ENCODE assay signal across 9 cellular contexts in the genomic region with DNA sequence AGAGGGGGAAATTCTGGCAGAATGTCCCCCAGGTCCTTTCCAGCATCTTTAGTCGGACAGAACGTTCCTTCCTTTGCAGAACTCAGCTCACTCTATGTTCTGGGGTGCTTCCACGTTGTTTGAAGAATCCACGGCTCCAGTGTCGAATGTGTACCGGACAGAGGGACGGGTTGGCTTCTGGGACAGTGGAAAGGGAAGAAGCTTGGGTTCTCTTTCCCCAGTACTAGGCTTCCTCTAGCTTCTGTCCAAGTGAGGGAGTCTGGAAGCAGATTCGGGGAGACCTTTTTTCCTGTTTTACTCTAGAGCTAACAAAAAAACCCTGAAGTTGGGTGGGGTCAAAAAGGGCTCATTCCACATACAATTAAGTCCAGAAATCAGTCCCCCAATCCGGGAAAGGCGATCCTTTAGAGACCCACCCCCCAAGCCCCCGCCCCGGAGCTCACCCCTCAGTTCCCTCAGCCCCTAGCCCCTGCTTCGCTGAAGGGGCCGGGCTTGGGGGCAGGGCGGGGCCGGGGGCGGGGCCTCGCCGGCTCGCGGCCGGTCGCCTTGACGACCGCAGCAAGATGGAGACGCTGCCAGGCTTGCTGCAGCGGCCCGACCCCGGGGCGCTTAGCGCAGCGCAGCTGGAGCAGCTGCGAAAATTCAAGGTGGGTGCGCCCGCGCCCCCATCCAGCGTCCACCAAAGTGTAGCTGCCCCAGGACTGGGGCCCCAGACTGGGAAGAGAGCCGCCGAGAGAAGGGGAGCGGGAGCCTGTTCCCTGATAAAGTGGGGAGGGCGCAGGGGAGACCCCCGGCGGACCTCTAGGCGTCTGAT. TPM values are rescaled to one million over a fixed set of nuclear protein-coding genes. Genes with fewer than 3 reads are reported as not detected.
A peak's percentile ranks its signal among the peaks of the same experiment; 100 is the strongest.
DNase-seq lines count a peak whose midpoint lies in the region; ATAC-seq and TF ChIP-seq lines count a peak whose summit lies in the region.
"Had no signal": no experiment of that assay in that cellular context is flagged by ENCODE, and none has a peak within 500 bp of the region (broad histone marks: within the 10 kb centered on the region; RNA-seq: fewer than 3 reads in every experiment).

A gene with protein sequence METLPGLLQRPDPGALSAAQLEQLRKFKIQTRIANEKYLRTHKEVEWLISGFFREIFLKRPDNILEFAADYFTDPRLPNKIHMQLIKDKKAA (plus strand): TSS at position 549 of the 814 bp plus-strand sequence. CDS start 15 bp downstream, at position 564.

- no peak for TF ChIP-seq POLR2A in sigmoid colon (IDR thresholded peaks at IDR 0.05)

- no peaks in the 10 kb centered on the region for H3K36me3 Mint-ChIP-seq in activated naive CD4-positive, alpha-beta T cell treated with anti-CD3 and anti-CD28 coated beads, Interleukin-2, amount 10 ng/mL, durations not matched to agents 7 days and 5 days

- CTCF ChIA-PET in BJ (lab: Yijun Ruan, JAX) = interaction anchor here (0.5 to 1.4 kb wide), 5 partner anchors 10 to 127 kb away, joined by 3 to 7 read pairs (median 3); no protein-coding TSS in a partner anchor
- CTCF ChIA-PET in activated naive CD4-positive, alpha-beta T cell treated with anti-CD3 and anti-CD28 coated beads, Interleukin-2, amount 10 ng/mL, durations not matched to agents 7 days and 5 days (lab: Charles Lee) = interaction anchor here (0.7 to 1.4 kb wide), 3 partner anchors 13 to 125 kb away, joined by 3 to 9 read pairs (median 3); no protein-coding TSS in a partner anchor

- H3K27ac ChIP-seq in right atrium auricular region (peak within 1 kb of the TSS; percentile 75), sigmoid colon (peak within 1 kb of the TSS; percentile 79 to 88 (median 86))

- 4 to 9% methylated on average over 44 of the region's 44 CpGs for WGBS in sigmoid colon, 2 donors

- peaks cover 94% of the 10 kb centered on the region for H3K27me3 Mint-ChIP-seq in activated naive CD4-positive, alpha-beta T cell treated with anti-CD3 and anti-CD28 coated beads, Interleukin-2, amount 10 ng/mL, durations not matched to agents 7 days and 5 days

- H3K4me3 ChIP-seq in BJ (ENCODE audit: low read depth, low read length) (peak within 1 kb of the TSS; percentile 33), right atrium auricular region (peak within 1 kb of the TSS; percentile 38 to 57), sigmoid colon (peak within 1 kb of the TSS; percentile 36 to 59 (median 52))

- peaks cover 0 to 50% of the 10 kb centered on the region in 2 donors for H3K4me1 ChIP-seq in right atrium auricular region
- H3K4me1 ChIP-seq in sigmoid colon = peaks cover 0 to 42% (median 34%) of the 10 kb centered on the region in 4 donors

- intact Hi-C loops in sigmoid colon (cut with DNase I) = no loop called here

- H3K9me3 Mint-ChIP-seq in activated naive CD4-positive, alpha-beta T cell treated with anti-CD3 and anti-CD28 coated beads, Interleukin-2, amount 10 ng/mL, durations not matched to agents 7 days and 5 days = no peaks in the 10 kb centered on the region

- H3K27me3 ChIP-seq in BJ (ENCODE audit: control insufficient read depth, insufficient read depth, low read length) (peaks cover 39% of the 10 kb centered on the region), right atrium auricular region (no peaks in the 10 kb centered on the region), sigmoid colon (peaks cover 7 to 16% (median 8%) of the 10 kb centered on the region in 3 donors)

- no peaks in the 10 kb centered on the region for H3K36me3 ChIP-seq in BJ (ENCODE audit: control insufficient read depth, insufficient read depth, low read length)
- no peaks in the 10 kb centered on the region for H3K36me3 ChIP-seq in right atrium auricular region
- H3K36me3 ChIP-seq in sigmoid colon = no peaks in the 10 kb centered on the region

- POLR2A ChIA-PET in BJ (lab: Charles Lee) = interaction anchor here (0.5 kb wide), 1 partner anchor 276 kb away, joined by 8 read pairs; no protein-coding TSS in a partner anchor

- H3K27ac Mint-ChIP-seq in activated naive CD4-positive, alpha-beta T cell treated with anti-CD3 and anti-CD28 coated beads, Interleukin-2, amount 10 ng/mL, durations not matched to agents 7 days and 5 days = no peak within 1 kb of the TSS

- TF ChIP-seq CTCF in BJ (IDR thresholded peaks at IDR 0.05; ENCODE audit: insufficient read depth, low read depth, low read length) (no peak), right atrium auricular region (IDR thresholded peaks at IDR 0.05) (no peak), sigmoid colon (IDR thresholded peaks at IDR 0.05) (no peak)

- no peaks in the 10 kb centered on the region for H3K9me3 ChIP-seq in right atrium auricular region
- H3K9me3 ChIP-seq in sigmoid colon = no peaks in the 10 kb centered on the region

- DNase-seq in BJ (ENCODE audit: low read depth) (no peak), NCI-H774 (lab: John Stamatoyannopoulos, UW) (peak; percentile 26), right atrium auricular region (ENCODE audit: low spot score) (no peak), sigmoid colon (no peak), Ammon's horn (ENCODE audit: low spot score) (no peak), glomerular visceral epithelial cell (ENCODE audit: extremely low spot score) (no peak)
- peak; percentile 64 for DNase-seq in activated naive CD4-positive, alpha-beta T cell treated with anti-CD3 and anti-CD28 coated beads, Interleukin-2, amount 10 ng/mL, durations not matched to agents 7 days and 5 days

- peaks cover 26% of the 10 kb centered on the region for H3K4me1 Mint-ChIP-seq in activated naive CD4-positive, alpha-beta T cell treated with anti-CD3 and anti-CD28 coated beads, Interleukin-2, amount 10 ng/mL, durations not matched to agents 7 days and 5 days

- ATAC-seq in GM21360 (IDR thresholded peaks at IDR 0.05; ENCODE audit: unreplicated experiment) = peak; percentile 54

- no peak for TF ChIP-seq EP300 in sigmoid colon (IDR thresholded peaks at IDR 0.05)

- peak within 1 kb of the TSS; percentile 65 for H3K4me3 Mint-ChIP-seq in activated naive CD4-positive, alpha-beta T cell treated with anti-CD3 and anti-CD28 coated beads, Interleukin-2, amount 10 ng/mL, durations not matched to agents 7 days and 5 days

RNA-seq across cellular contexts. Expression of the gene that starts here (rescaled TPM):
- polyA plus RNA-seq in BJ (2011; rRNA removed) (not detected in 2 replicates), sigmoid colon (under 1 TPM in 1 of 3 donors, not detected in 2; 0.39 TPM)
- polyA minus RNA-seq in BJ (2011; rRNA and poly(A)+ RNA removed) = not detected in 2 replicates
- total RNA-seq in right atrium auricular region (not detected), sigmoid colon (10 to 100 TPM in 1 of 4 donors, not detected in 3; 11.4 TPM)
- total RNA-seq: renal cortical epithelial cell had no signal

Comparison
In these comparisons a context has a peak if more than half of its experiments do, and no peak if none do; other contexts are left out.
1. DNase-seq: peak in NCI-H774 (single experiment) and activated naive CD4-positive, alpha-beta T cell treated with anti-CD3 and anti-CD28 coated beads, Interleukin-2, amount 10 ng/mL, durations not matched to agents 7 days and 5 days (single experiment); none in BJ (single experiment), right atrium auricular region (single experiment), sigmoid colon (single experiment), Ammon's horn (single experiment) and glomerular visceral epithelial cell (single experiment).
2. Peak in every context shown above with its lines, with median percentiles within 50 percentile points of each other: H3K4me3 ChIP-seq.